Comparison of ENCODE assay signal across 11 cellular contexts in genomic region chr12:55724940-55725309, GRCh38. TPM values are rescaled to one million over a fixed set of nuclear protein-coding genes. Genes with fewer than 3 reads are reported as not detected.
DNase-seq lines count a peak whose midpoint lies in the region; FAIRE-seq and TF ChIP-seq lines count a peak whose summit lies in the region.
"Had no signal": no experiment of that assay in that cellular context is flagged by ENCODE, and none has a peak within 500 bp of the region (broad histone marks: within the 10 kb centered on the region; RNA-seq: fewer than 3 reads in every experiment).

No MANE protein-coding gene starts in this region.

- CTCF ChIA-PET in AG04450 (lab: Charles Lee): interaction anchor here (0.8 to 2.1 kb wide), 5 partner anchors 9 to 78 kb away, joined by 3 to 17 read pairs (median 3); partner anchors contain the start of gene BLOC1S1
- CTCF ChIA-PET in HEK293 (lab: Yijun Ruan, JAX): interaction anchor here (0.6 to 7.0 kb wide), 9 partner anchors 12 to 216 kb away, joined by 3 to 127 read pairs (median 4); partner anchors contain the start of gene ITGA7
- CTCF ChIA-PET in H1 (lab: Charles Lee; ENCODE audit: partially characterized antibody): interaction anchor here (0.6 to 11.1 kb wide), 22 partner anchors 9 to 304 kb away, joined by 3 to 229 read pairs (median 4); partner anchors contain the start of genes BLOC1S1, ITGA7, ORMDL2 and SARNP

- TF ChIP-seq CTCF in AG04450 (IDR thresholded peaks at IDR 0.05; ENCODE audit: low read depth, low read length): no peak
- TF ChIP-seq CTCF in HEK293 (tag by site-specific recombination; IDR thresholded peaks at IDR 0.05): no peak
- TF ChIP-seq CTCF in H1 (IDR thresholded peaks at IDR 0.05; ENCODE audit: control extremely low read depth in 1 of 3, insufficient read depth in 1 of 3, low read depth in 1 of 3, low read length in 3 of 3): no peak
- peak; percentile 2 for TF ChIP-seq CTCF in neutrophil (IDR thresholded peaks at IDR 0.05)

- no peak overlapping the region for H2AFZ ChIP-seq in H1 (ENCODE audit: low read length)

- H3K9me3 ChIP-seq in AG04450 (ENCODE audit: control insufficient read depth, insufficient read depth, low read length) (no peaks in the 10 kb centered on the region; the same call in 1 of the 2 replicates), HEK293 (ENCODE audit: control insufficient read depth, insufficient read depth, low read depth, low read length) (no peaks in the 10 kb centered on the region), H1 (ENCODE audit: insufficient read depth in 2 of 2, low read depth in 1 of 2, low read length in 1 of 2) (no peaks in the 10 kb centered on the region), neutrophil (no peaks in the 10 kb centered on the region)
- H3K9me3 ChIP-seq: ovary, upper lobe of right lung had no signal

- no peak overlapping the region for H3K4me2 ChIP-seq in H1 (ENCODE audit: insufficient read depth in 1 of 2, low read depth in 2 of 2, low read length in 2 of 2)

- H3K23ac ChIP-seq in H1 (ENCODE audit: insufficient read length): no peak overlapping the region

- H3K56ac ChIP-seq in H1 (replicated peaks; ENCODE audit: insufficient read length, low read depth, low read length): no peak overlapping the region

- no peak overlapping the region for H3K4ac ChIP-seq in H1 (replicated peaks; ENCODE audit: insufficient read length, low read depth, low read length)

- peaks cover 5% of the 10 kb centered on the region; the same call in 1 of the 2 replicates for H3K79me1 ChIP-seq in H1 (ENCODE audit: low read depth, low read length)

- no peak overlapping the region for H3K27ac ChIP-seq in AG04450 (ENCODE audit: low read depth, low read length)
- no peak overlapping the region for H3K27ac ChIP-seq in HEK293 (ENCODE audit: extremely low read depth, low read depth, low read length)
- H3K27ac ChIP-seq in H1 (ENCODE audit: low read depth, low read length): no peak overlapping the region
- peak overlapping the region; percentile 57 for H3K27ac ChIP-seq in neutrophil
- H3K27ac ChIP-seq: ovary, upper lobe of right lung had no signal

- peaks cover 13% of the 10 kb centered on the region for H3K23me2 ChIP-seq in H1 (ENCODE audit: low read depth, low read length)

- H2AK5ac ChIP-seq in H1 (ENCODE audit: low read depth, low read length): no peak overlapping the region

- no peak overlapping the region for H3K9ac ChIP-seq in H1 (replicated peaks in 1 of 4; ENCODE audit: extremely low read depth in 1 of 4, low read depth in 3 of 4, low read length in 3 of 4)

- 91% methylated on average over 3 of the region's 3 CpGs; no CpG with 5 or more reads in 1 of the 2 experiments for WGBS in H1 (ENCODE audit: extremely low coverage in 1 of 2, insufficient coverage in 1 of 2, insufficient read length in 1 of 2, insufficient replicate concordance in 2 of 2, low coverage in 1 of 2, low lambda C conversion rate in 2 of 2, missing lambda C conversion rate in 1 of 2), 2 experiments

- no peaks in the 10 kb centered on the region for H3K27me3 ChIP-seq in AG04450 (ENCODE audit: control insufficient read depth, insufficient read depth, low read length)
- no peaks in the 10 kb centered on the region for H3K27me3 ChIP-seq in H1 (replicated peaks in 1 of 4; ENCODE audit: control insufficient read depth in 3 of 4, extremely low read depth in 1 of 4, insufficient read depth in 3 of 4, low read length in 3 of 4)
- H3K27me3 ChIP-seq in neutrophil: no peaks in the 10 kb centered on the region
- H3K27me3 ChIP-seq: ovary, upper lobe of right lung had no signal

- H3K79me2 ChIP-seq in H1 (ENCODE audit: control insufficient read depth in 1 of 2, insufficient read depth in 2 of 2, low read length in 2 of 2): peaks cover 0 to 17% of the 10 kb centered on the region in 2 experiments; a peak in 2 of 4 replicates

- no peak for TF ChIP-seq RAD21 in H1 (IDR thresholded peaks at IDR 0.05 in 1 of 2, conservative IDR thresholded peaks at IDR 0.05 in 1 of 2; ENCODE audit: low read depth in 2 of 2, low read length in 2 of 2)

- no peak overlapping the region for H4K8ac ChIP-seq in H1 (ENCODE audit: extremely low read depth, insufficient read depth, low read length)

- no peak overlapping the region for H4K5ac ChIP-seq in H1 (ENCODE audit: insufficient read length, low read depth, low read length)

- no peak overlapping the region for H3K18ac ChIP-seq in H1 (ENCODE audit: extremely low read depth, low read length)

- no peak overlapping the region for H2BK12ac ChIP-seq in H1 (ENCODE audit: low read depth, low read length)

- no peak for FAIRE-seq in H1 (lab: Jason Lieb, UNC)
- FAIRE-seq: bronchial epithelial cell had no signal

- H3K36me3 ChIP-seq in HEK293 (ENCODE audit: control insufficient read depth in 2 of 2, insufficient read depth in 1 of 2, low read length in 2 of 2): peaks cover 12 to 58% of the 10 kb centered on the region in 2 experiments
- peaks cover 6 to 29% (median 16%) of the 10 kb centered on the region in 4 experiments; a peak in 5 of 8 replicates for H3K36me3 ChIP-seq in H1 (ENCODE audit: control insufficient read depth in 2 of 4, insufficient read depth in 4 of 4, low read length in 3 of 4)
- peaks cover 74% of the 10 kb centered on the region for H3K36me3 ChIP-seq in neutrophil
- H3K36me3 ChIP-seq: ovary had no signal

- no peak overlapping the region for H4K91ac ChIP-seq in H1 (replicated peaks; ENCODE audit: insufficient read length, low read length)

- H3K4me3 ChIP-seq in AG04450 (ENCODE audit: low read depth, low read length) (peak overlapping the region; percentile 4; the same call in 1 of the 2 replicates), HEK293 (ENCODE audit: low read depth, low read length) (no peak overlapping the region), H1 (ENCODE audit: extremely low read depth in 1 of 4, insufficient read depth in 2 of 4, low read depth in 3 of 4, low read length in 4 of 4) (no peak overlapping the region), neutrophil (ENCODE audit: low read depth in 1 of 2, low read length in 1 of 2) (no peak overlapping the region)
- H3K4me3 ChIP-seq: ovary, upper lobe of right lung had no signal

- 0 out of 2 replicates have a peak overlapping the region, but pooled peaks have one; percentile 31 for H2BK5ac ChIP-seq in H1 (ENCODE audit: low read depth, low read length)

- TF ChIP-seq POLR2A in H1 (IDR thresholded peaks at IDR 0.05; ENCODE audit: control extremely low read depth in 1 of 2, low read depth in 2 of 2, low read length in 2 of 2): peak in 1 of 2 experiments; percentile 68; a peak in 2 of 3 replicates

- no peaks in the 10 kb centered on the region; the same call in 1 of the 2 replicates for H3K4me1 ChIP-seq in HEK293 (ENCODE audit: control insufficient read depth, insufficient read depth, low read length)
- peaks cover 0 to 11% (median 9%) of the 10 kb centered on the region in 4 experiments; a peak in 6 of 7 replicates for H3K4me1 ChIP-seq in H1 (replicated peaks in 1 of 4; ENCODE audit: control insufficient read depth in 3 of 4, insufficient read depth in 4 of 4, low read length in 3 of 4)
- H3K4me1 ChIP-seq in neutrophil (ENCODE audit: control insufficient read depth in 1 of 2, insufficient read depth in 1 of 2, low read depth in 1 of 2, low read length in 1 of 2): peaks cover 45 to 55% of the 10 kb centered on the region in 2 experiments

- no peak overlapping the region for H2BK20ac ChIP-seq in H1 (ENCODE audit: low read length)

- DNase-seq in AG04450 (ENCODE audit: low read depth, low spot score) (no peak), H1 (ENCODE audit: low read depth in 1 of 2, low spot score in 2 of 2) (no peak), AG20443 (ENCODE audit: low spot score) (no peak), NCI-H446 treated with DMSO at 0.1 percent for 48 hours (lab: John Stamatoyannopoulos, UW) (no peak), NCI-H146 (lab: John Stamatoyannopoulos, UW) (no peak)
- DNase-seq in effector CD8-positive, alpha-beta T cell (lab: John Stamatoyannopoulos, UW): no peak

- TF ChIP-seq EP300 in H1 (IDR thresholded peaks at IDR 0.05; ENCODE audit: borderline replicate concordance in 1 of 2, low read depth in 2 of 2, low read length in 2 of 2): no peak

- POLR2A ChIA-PET in AG04450 (lab: Yijun Ruan, JAX): interaction anchor here (1.4 kb wide), 1 partner anchor 14 kb away, joined by 3 read pairs; no protein-coding TSS in a partner anchor
- POLR2A ChIA-PET in HEK293 (lab: Yijun Ruan, JAX): interaction anchor here (0.8 to 1.9 kb wide), 4 partner anchors 9 to 19 kb away, joined by 3 to 17 read pairs (median 4); partner anchors contain the start of gene BLOC1S1
- POLR2A ChIA-PET in H1 (lab: Charles Lee; ENCODE audit: partially characterized antibody): interaction anchor here (0.6 to 4.4 kb wide), 13 partner anchors 8 to 106 kb away, joined by 3 to 29 read pairs (median 4); partner anchors contain the start of genes BLOC1S1, GDF11, ITGA7 and ORMDL2

- H4K20me1 ChIP-seq in H1 (replicated peaks in 1 of 2; ENCODE audit: control insufficient read depth in 1 of 2, insufficient read depth in 2 of 2, low read length in 2 of 2): peaks cover 4 to 6% of the 10 kb centered on the region in 2 experiments

- no peak overlapping the region for H2BK15ac ChIP-seq in H1 (ENCODE audit: low read length)

- H2BK120ac ChIP-seq in H1 (replicated peaks; ENCODE audit: low read depth, low read length): no peak overlapping the region

- H3K14ac ChIP-seq in H1 (ENCODE audit: insufficient read length): no peak overlapping the region

RNA-seq across cellular contexts. Expression of gene CD63, which starts 3.9 kb away (rescaled TPM):
- polyA plus RNA-seq in AG04450 (2011; rRNA removed): 1,757 and 1,955 TPM in 2 replicates
- polyA minus RNA-seq in AG04450 (2011; rRNA and poly(A)+ RNA removed): 793 and 860 TPM in 2 replicates
- 440 and 460 TPM in 2 replicates for total RNA-seq in H1 (2021; fragmentation: NEBNext Ultra II Directional; extraction: Animal tissue kit (Norgen Biotek cat#: 25700))
- 525 and 526 TPM in 2 replicates for polyA plus RNA-seq in H1 (2011; rRNA removed)
- polyA plus RNA-seq in H1 (2011; cell fraction: cytosol; rRNA removed): 544 TPM
- polyA plus RNA-seq in H1 (2011; cell fraction: nucleus; rRNA removed): 196 TPM
- polyA plus RNA-seq in H1 (2012, experiment 1 of 2): 431 to 625 TPM (median 595 TPM) in 4 replicates
- 1,065 TPM for polyA plus RNA-seq in H1 (2012, experiment 2 of 2)
- 1,099 TPM for polyA plus RNA-seq in H1 (2013, experiment 1 of 2)
- 1,353 TPM for polyA plus RNA-seq in H1 (2013, experiment 2 of 2)
- 146 and 194 TPM in 2 replicates for polyA minus RNA-seq in H1 (2011; rRNA and poly(A)+ RNA removed)
- 119 TPM for polyA minus RNA-seq in H1 (2011; cell fraction: cytosol; rRNA and poly(A)+ RNA removed)
- 71.1 TPM for polyA minus RNA-seq in H1 (2011; cell fraction: nucleus; rRNA and poly(A)+ RNA removed)

RNA-seq across cellular contexts. Expression of gene RDH5, which starts 4.7 kb away (rescaled TPM):
- polyA plus RNA-seq in AG04450 (2011; rRNA removed) (4.9 and 5.2 TPM in 2 replicates), H1 (2011; rRNA removed) (6.0 and 7.1 TPM in 2 replicates)
- polyA minus RNA-seq in AG04450 (2011; rRNA and poly(A)+ RNA removed): 4.2 and 7.1 TPM in 2 replicates
- total RNA-seq in H1 (2021; fragmentation: NEBNext Ultra II Directional; extraction: Animal tissue kit (Norgen Biotek cat#: 25700)): 4.2 and 4.5 TPM in 2 replicates
- 8.7 TPM for polyA plus RNA-seq in H1 (2011; cell fraction: cytosol; rRNA removed)
- 14.0 TPM for polyA plus RNA-seq in H1 (2011; cell fraction: nucleus; rRNA removed)
- polyA plus RNA-seq in H1 (2012, experiment 1 of 2): 5.4 to 9.4 TPM (median 6.1 TPM) in 4 replicates
- polyA plus RNA-seq in H1 (2012, experiment 2 of 2): 2.8 TPM
- 5.6 TPM for polyA plus RNA-seq in H1 (2013, experiment 1 of 2)
- polyA plus RNA-seq in H1 (2013, experiment 2 of 2): 4.7 TPM
- 6.7 and 7.3 TPM in 2 replicates for polyA minus RNA-seq in H1 (2011; rRNA and poly(A)+ RNA removed)
- polyA minus RNA-seq in H1 (2011; cell fraction: cytosol; rRNA and poly(A)+ RNA removed): 3.8 TPM
- polyA minus RNA-seq in H1 (2011; cell fraction: nucleus; rRNA and poly(A)+ RNA removed): 14.1 TPM

RNA-seq across cellular contexts. Expression of gene BLOC1S1, which starts 9.1 kb away (rescaled TPM):
- polyA plus RNA-seq in AG04450 (2011; rRNA removed): 132 and 155 TPM in 2 replicates
- 58.0 and 72.8 TPM in 2 replicates for polyA minus RNA-seq in AG04450 (2011; rRNA and poly(A)+ RNA removed)
- total RNA-seq in H1 (2021; fragmentation: NEBNext Ultra II Directional; extraction: Animal tissue kit (Norgen Biotek cat#: 25700)): 84.3 and 91.1 TPM in 2 replicates
- 149 and 185 TPM in 2 replicates for polyA plus RNA-seq in H1 (2011; rRNA removed)
- 215 TPM for polyA plus RNA-seq in H1 (2011; cell fraction: cytosol; rRNA removed)
- 132 TPM for polyA plus RNA-seq in H1 (2011; cell fraction: nucleus; rRNA removed)
- 124 to 187 TPM (median 163 TPM) in 4 replicates for polyA plus RNA-seq in H1 (2012, experiment 1 of 2)
- polyA plus RNA-seq in H1 (2012, experiment 2 of 2): 152 TPM
- polyA plus RNA-seq in H1 (2013, experiment 1 of 2): 87.5 TPM
- polyA plus RNA-seq in H1 (2013, experiment 2 of 2): 85.4 TPM
- polyA minus RNA-seq in H1 (2011; rRNA and poly(A)+ RNA removed): 41.3 and 44.1 TPM in 2 replicates
- polyA minus RNA-seq in H1 (2011; cell fraction: cytosol; rRNA and poly(A)+ RNA removed): 24.3 TPM
- 27.7 TPM for polyA minus RNA-seq in H1 (2011; cell fraction: nucleus; rRNA and poly(A)+ RNA removed)

RNA-seq across cellular contexts. Expression of gene ITGA7, which starts 17.2 kb away (rescaled TPM):
- polyA plus RNA-seq in AG04450 (2011; rRNA removed) (9.1 and 12.2 TPM in 2 replicates), H1 (2011; rRNA removed) (57.6 and 81.5 TPM in 2 replicates)
- polyA minus RNA-seq in AG04450 (2011; rRNA and poly(A)+ RNA removed): 8.0 and 8.8 TPM in 2 replicates
- total RNA-seq in H1 (2021; fragmentation: NEBNext Ultra II Directional; extraction: Animal tissue kit (Norgen Biotek cat#: 25700)): 76.4 and 86.1 TPM in 2 replicates
- polyA plus RNA-seq in H1 (2011; cell fraction: cytosol; rRNA removed): 83.6 TPM
- polyA plus RNA-seq in H1 (2011; cell fraction: nucleus; rRNA removed): 576 TPM
- 88.5 to 116 TPM (median 98.2 TPM) in 4 replicates for polyA plus RNA-seq in H1 (2012, experiment 1 of 2)
- 49.5 TPM for polyA plus RNA-seq in H1 (2012, experiment 2 of 2)
- 53.7 TPM for polyA plus RNA-seq in H1 (2013, experiment 1 of 2)
- 44.3 TPM for polyA plus RNA-seq in H1 (2013, experiment 2 of 2)
- 39.1 and 41.6 TPM in 2 replicates for polyA minus RNA-seq in H1 (2011; rRNA and poly(A)+ RNA removed)
- polyA minus RNA-seq in H1 (2011; cell fraction: cytosol; rRNA and poly(A)+ RNA removed): 30.8 TPM
- polyA minus RNA-seq in H1 (2011; cell fraction: nucleus; rRNA and poly(A)+ RNA removed): 103 TPM

RNA-seq across cellular contexts. Expression of gene GDF11, which starts 18.0 kb away (rescaled TPM):
- 4.2 and 6.7 TPM in 2 replicates for polyA plus RNA-seq in AG04450 (2011; rRNA removed)
- 7.5 and 10.6 TPM in 2 replicates for polyA minus RNA-seq in AG04450 (2011; rRNA and poly(A)+ RNA removed)
- total RNA-seq in H1 (2021; fragmentation: NEBNext Ultra II Directional; extraction: Animal tissue kit (Norgen Biotek cat#: 25700)): 15.1 and 18.2 TPM in 2 replicates
- polyA plus RNA-seq in H1 (2011; rRNA removed): 12.1 and 17.6 TPM in 2 replicates
- polyA plus RNA-seq in H1 (2011; cell fraction: cytosol; rRNA removed): 12.0 TPM
- polyA plus RNA-seq in H1 (2011; cell fraction: nucleus; rRNA removed): 42.6 TPM
- 10.2 to 20.2 TPM (median 16.6 TPM) in 4 replicates for polyA plus RNA-seq in H1 (2012, experiment 1 of 2)
- polyA plus RNA-seq in H1 (2012, experiment 2 of 2): 7.3 TPM
- polyA plus RNA-seq in H1 (2013, experiment 1 of 2): 8.2 TPM
- polyA plus RNA-seq in H1 (2013, experiment 2 of 2): 8.0 TPM
- polyA minus RNA-seq in H1 (2011; rRNA and poly(A)+ RNA removed): 12.7 and 17.0 TPM in 2 replicates
- polyA minus RNA-seq in H1 (2011; cell fraction: cytosol; rRNA and poly(A)+ RNA removed): 10.0 TPM
- 26.5 TPM for polyA minus RNA-seq in H1 (2011; cell fraction: nucleus; rRNA and poly(A)+ RNA removed)
